11 cellular contexts compared by ENCODE assay signal in genomic region chr5:151257731-151258715, GRCh38. TPM values are rescaled to one million over a fixed set of nuclear protein-coding genes. Genes with fewer than 3 reads are reported as not detected.
DNase-seq lines count a peak whose midpoint lies in the region; ATAC-seq and TF ChIP-seq lines count a peak whose summit lies in the region.
"Had no signal": no experiment of that assay in that cellular context is flagged by ENCODE, and none has a peak within 500 bp of the region (broad histone marks: within the 10 kb centered on the region; RNA-seq: fewer than 3 reads in every experiment).

No MANE protein-coding gene starts in this region.

- no peaks in the 10 kb centered on the region for H3K9me3 ChIP-seq in breast epithelium

- H3K36me3 Mint-ChIP-seq in type B pancreatic cell: peaks cover 5% of the 10 kb centered on the region
- H3K36me3 Mint-ChIP-seq in activated CD4-positive, alpha-beta T cell treated with anti-CD3 and anti-CD28 coated beads for 36 hours (ENCODE audit: low read depth): peaks cover 2% of the 10 kb centered on the region

- H3K36me3 ChIP-seq in breast epithelium: peaks cover 4% of the 10 kb centered on the region

- peak overlapping the region; percentile 22 for H3K27ac Mint-ChIP-seq in type B pancreatic cell
- no peak overlapping the region for H3K27ac Mint-ChIP-seq in activated CD4-positive, alpha-beta T cell treated with anti-CD3 and anti-CD28 coated beads for 36 hours

- no peaks in the 10 kb centered on the region for H3K9me3 Mint-ChIP-seq in type B pancreatic cell
- no peaks in the 10 kb centered on the region for H3K9me3 Mint-ChIP-seq in activated CD4-positive, alpha-beta T cell treated with anti-CD3 and anti-CD28 coated beads for 36 hours (ENCODE audit: low read depth)

- H3K4me1 Mint-ChIP-seq in type B pancreatic cell (ENCODE audit: unreplicated experiment): peaks cover 20% of the 10 kb centered on the region
- H3K4me1 Mint-ChIP-seq in activated CD4-positive, alpha-beta T cell treated with anti-CD3 and anti-CD28 coated beads for 36 hours: peaks cover 22% of the 10 kb centered on the region

- no peak for TF ChIP-seq POLR2A in breast epithelium (IDR thresholded peaks at IDR 0.05)

- peak; percentile 60 for DNase-seq in SIG-M5 treated with dmso at 0.1 percent for 504 hours (lab: John Stamatoyannopoulos, UW; ENCODE audit: unreplicated experiment)
- no peak for DNase-seq in SIG-M5 (lab: John Stamatoyannopoulos, UW)
- no peak for DNase-seq in breast epithelium (ENCODE audit: low spot score in 2 of 2)
- no peak for DNase-seq in type B pancreatic cell (ENCODE audit: extremely low spot score, unreplicated experiment)
- no peak for DNase-seq in activated CD4-positive, alpha-beta T cell treated with anti-CD3 and anti-CD28 coated beads for 36 hours
- no peak for DNase-seq in NCI-H1092 treated with DMSO at 0.1 percent for 48 hours (lab: John Stamatoyannopoulos, UW)
- DNase-seq in NCI-H1417 (lab: John Stamatoyannopoulos, UW): no peak
- DNase-seq: NCI-H146 had no signal

- TF ChIP-seq CTCF in breast epithelium (IDR thresholded peaks at IDR 0.05) (no peak), type B pancreatic cell (conservative IDR thresholded peaks at IDR 0.05) (no peak)

- no peaks in the 10 kb centered on the region for H3K27me3 ChIP-seq in breast epithelium
- H3K27me3 ChIP-seq: cardiac muscle cell had no signal

- no peaks in the 10 kb centered on the region for H3K27me3 Mint-ChIP-seq in type B pancreatic cell
- no peaks in the 10 kb centered on the region for H3K27me3 Mint-ChIP-seq in activated CD4-positive, alpha-beta T cell treated with anti-CD3 and anti-CD28 coated beads for 36 hours

- intact Hi-C loops in breast epithelium (cut with DNase I; ENCODE audit: low total_unique reads): no loop called here
- intact Hi-C loops in activated CD4-positive, alpha-beta T cell treated with anti-CD3 and anti-CD28 coated beads for 36 hours (cut with DNase I, micrococcal nuclease): no loop called here

- CTCF ChIA-PET in activated CD4-positive, alpha-beta T cell treated with anti-CD3 and anti-CD28 coated beads for 36 hours (lab: Charles Lee): interaction anchor here (0.6 to 1.5 kb wide), 5 partner anchors 15 to 551 kb away, joined by 3 to 5 read pairs (median 4); no protein-coding TSS in a partner anchor

- peak overlapping the region; percentile 30 to 45 for H3K27ac ChIP-seq in breast epithelium
- H3K27ac ChIP-seq: 22Rv1, cardiac muscle cell had no signal

- peak overlapping the region; percentile 21 for H3K4me3 Mint-ChIP-seq in type B pancreatic cell
- H3K4me3 Mint-ChIP-seq in activated CD4-positive, alpha-beta T cell treated with anti-CD3 and anti-CD28 coated beads for 36 hours: no peak overlapping the region

- ATAC-seq in HG03196 (IDR thresholded peaks at IDR 0.05; ENCODE audit: unreplicated experiment): peak; percentile 19
- ATAC-seq in activated CD4-positive, alpha-beta T cell treated with anti-CD3 and anti-CD28 coated beads for 36 hours: no peak

- no peak overlapping the region for H3K4me3 ChIP-seq in breast epithelium
- H3K4me3 ChIP-seq: cardiac muscle cell had no signal

- POLR2A ChIA-PET in activated CD4-positive, alpha-beta T cell treated with anti-CD3 and anti-CD28 coated beads for 36 hours (lab: Charles Lee): no interaction called here

- H3K4me1 ChIP-seq in breast epithelium: peaks cover 0 to 3% of the 10 kb centered on the region in 2 donors

RNA-seq across cellular contexts. Expression of gene GM2A, which starts 5.0 kb away (rescaled TPM):
- total RNA-seq in breast epithelium (10 to 100 TPM; 35.1 to 58.0 (median 43.8) TPM), type B pancreatic cell (ENCODE audit: low replicate concordance) (38.1 and 51.3 TPM in 2 replicates)
- total RNA-seq in activated CD4-positive, alpha-beta T cell treated with anti-CD3 and anti-CD28 coated beads for 36 hours: 10 to 100 TPM; 17.2 to 19.3 TPM

RNA-seq across cellular contexts. Expression of gene CCDC69, which starts 34.1 kb away (rescaled TPM):
- total RNA-seq in breast epithelium (100 to 1,000 TPM in 1 of 3 donors, 10 to 100 TPM in 2; 47.4 to 201 (median 97.0) TPM), type B pancreatic cell (ENCODE audit: low replicate concordance) (11.2 and 24.3 TPM in 2 replicates)
- 10 to 100 TPM; 24.8 to 26.9 TPM for total RNA-seq in activated CD4-positive, alpha-beta T cell treated with anti-CD3 and anti-CD28 coated beads for 36 hours

RNA-seq across cellular contexts. Expression of gene SLC36A3, which starts 45.5 kb away (rescaled TPM):
- total RNA-seq in breast epithelium (not detected), type B pancreatic cell (ENCODE audit: low replicate concordance) (not detected in 2 replicates)
- total RNA-seq in activated CD4-positive, alpha-beta T cell treated with anti-CD3 and anti-CD28 coated beads for 36 hours: not detected
- total RNA-seq: cardiac muscle cell had no signal
